ENCODE assay signal across 8 cellular contexts in the genomic region with DNA sequence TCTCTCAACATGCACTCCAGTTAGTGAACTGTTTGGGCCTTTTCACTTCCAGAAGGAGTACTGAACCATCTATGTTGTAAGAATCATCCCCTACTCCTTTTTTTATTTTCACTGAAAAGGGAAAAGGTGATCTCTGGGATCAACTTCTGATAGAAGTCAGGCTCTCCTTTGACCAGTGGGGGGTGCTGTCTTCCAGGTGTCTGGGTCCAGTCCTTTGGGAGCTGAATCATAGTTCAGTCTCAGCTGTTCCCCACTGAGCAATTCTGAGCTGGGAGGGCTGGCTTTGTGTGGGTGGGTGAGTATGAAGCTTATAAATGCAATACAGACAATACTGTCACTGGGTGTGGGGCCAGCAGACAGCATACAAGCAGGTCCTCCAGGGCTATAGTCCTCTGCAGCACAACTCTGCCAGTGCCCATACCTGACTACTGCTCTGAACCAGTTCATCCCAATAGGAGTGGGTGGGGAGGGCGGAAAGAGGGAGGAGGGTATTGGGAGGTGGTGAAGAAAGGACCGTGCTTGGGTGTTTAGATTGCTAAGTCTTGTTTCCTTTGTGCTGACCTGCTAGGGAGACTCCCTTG. TPM values are rescaled to one million over a fixed set of nuclear protein-coding genes. Genes with fewer than 3 reads are reported as not detected.
DNase-seq lines count a peak whose midpoint lies in the region; ATAC-seq and TF ChIP-seq lines count a peak whose summit lies in the region.

No MANE protein-coding gene starts in this region.

- DNase-seq in CD14-positive monocyte (ENCODE audit: low spot score), result no peak
- no peak for DNase-seq in HCT116 (ENCODE audit: low read depth, low spot score)
- DNase-seq in RPMI8226, result peak; percentile 13
- peak; percentile 89 for DNase-seq in iPS-NIHi7 (ENCODE audit: extremely low spot score)
- DNase-seq in stimulated activated CD4-positive, alpha-beta T cell treated with anti-CD3 and anti-CD28 coated beads, Interleukin-4, amount 100 ng/mL, for 24 hours, result peak; percentile 85

- H3K27me3 Mint-ChIP-seq in CD14-positive monocyte (ENCODE audit: low read depth in 3 of 3), result peaks cover 4 to 13% (median 10%) of the 10 kb centered on the region in 3 donors

- H3K4me1 ChIP-seq in HCT116 (ENCODE audit: control insufficient read depth in 1 of 2, insufficient read depth in 2 of 2, low read length in 2 of 2), result peaks cover 18 to 35% of the 10 kb centered on the region in 2 experiments

- RAD21 ChIA-PET in HCT116 (lab: Charles Lee; ENCODE audit: low non-redundant PET in 1 of 2, low total read pairs in 2 of 2, uncharacterized antibody in 2 of 2, unreplicated experiment in 2 of 2), result interaction anchor here in 1 of 2 experiments (0.6 kb wide), 1 partner anchor 55 kb away, joined by 3 read pairs; no protein-coding TSS in a partner anchor

- ATAC-seq in HCT116 (peak; percentile 59), GM21576 (IDR thresholded peaks at IDR 0.05; ENCODE audit: unreplicated experiment) (no peak), GM21390 (IDR thresholded peaks at IDR 0.05; ENCODE audit: unreplicated experiment) (no peak)

- POLR2A ChIA-PET in HCT116 (lab: Charles Lee), result no interaction called here

- H3K36me3 ChIP-seq in HCT116 (ENCODE audit: control insufficient read depth in 1 of 2, insufficient read depth in 2 of 2, low read length in 2 of 2), result no peaks in the 10 kb centered on the region

- peak overlapping the region; percentile 38 for H3K4me2 ChIP-seq in HCT116 (ENCODE audit: low read length)

- CTCF ChIA-PET in HCT116 (lab: Charles Lee), result interaction anchor here (0.6 to 1.8 kb wide), 12 partner anchors 10 to 345 kb away, joined by 3 to 22 read pairs (median 3); a partner anchor contains a TSS

- no peaks in the 10 kb centered on the region for H3K27me3 ChIP-seq in HCT116 (ENCODE audit: insufficient read depth, low read length)

- H3K9me2 ChIP-seq in HCT116 (ENCODE audit: insufficient read depth), result no peaks in the 10 kb centered on the region

- TF ChIP-seq RAD21 in HCT116 (IDR thresholded peaks at IDR 0.05; ENCODE audit: low read depth), result peak; percentile 81

- no peak overlapping the region for H2AFZ ChIP-seq in HCT116 (ENCODE audit: low read depth, low read length, poor library complexity, severe bottlenecking)

- H3K4me1 Mint-ChIP-seq in CD14-positive monocyte, result peaks cover 15% of the 10 kb centered on the region

- H3K36me3 Mint-ChIP-seq in CD14-positive monocyte, result no peaks in the 10 kb centered on the region

- H3K9me3 Mint-ChIP-seq in CD14-positive monocyte, result no peaks in the 10 kb centered on the region

- no peaks in the 10 kb centered on the region for H4K20me1 ChIP-seq in HCT116 (ENCODE audit: insufficient read depth)

- TF ChIP-seq CTCF in CD14-positive monocyte (IDR thresholded peaks at IDR 0.05), result peak; percentile 37
- peak; percentile 71 to 91 (median 89); a peak in 5 of 6 replicates for TF ChIP-seq CTCF in HCT116 (IDR thresholded peaks at IDR 0.05 in 2 of 3, conservative IDR thresholded peaks at IDR 0.05 in 1 of 3; ENCODE audit: borderline replicate concordance in 1 of 3, insufficient read depth in 1 of 3, low read depth in 2 of 3, low read length in 2 of 3)

- H3K27ac ChIP-seq in HCT116 (ENCODE audit: low read depth, low read length) (no peak overlapping the region), angular gyrus (ENCODE audit: low read depth, low read length) (peak overlapping the region; percentile 63)

- intact Hi-C loops in CD14-positive monocyte (cut with micrococcal nuclease), result no loop called here
- intact Hi-C loops in HCT116 (cut with micrococcal nuclease), result loop anchor here (2.0 to 10.0 kb wide), 3 partner anchors 62 to 334 kb away; a partner anchor contains a TSS

- no peaks in the 10 kb centered on the region for H3K79me2 ChIP-seq in HCT116 (ENCODE audit: insufficient read depth, low read length)

- H3K9ac ChIP-seq in HCT116 (ENCODE audit: low read length), result no peak overlapping the region

- no TSS peak for BruUV-seq in HCT116 (replicated peaks; lab: Mats Ljungman, UMichigan)

- peak overlapping the region in 1 of 2 donors; percentile 48 for H3K4me3 Mint-ChIP-seq in CD14-positive monocyte

- H3K4me3 ChIP-seq in HCT116 (replicated peaks in 1 of 2; ENCODE audit: low read depth in 1 of 2, low read length in 2 of 2), result no peak overlapping the region

- H3K9me3 ChIP-seq in HCT116 (ENCODE audit: control insufficient read depth in 1 of 2, insufficient read depth in 1 of 2, low read depth in 1 of 2, low read length in 2 of 2), result no peaks in the 10 kb centered on the region

- H3K27ac Mint-ChIP-seq in CD14-positive monocyte, result no peak overlapping the region

- TF ChIP-seq POLR2A in HCT116 (IDR thresholded peaks at IDR 0.05; ENCODE audit: borderline replicate concordance, extremely low read depth, insufficient read depth, insufficient read length), result no peak

TF ChIP-seq in HCT116, 20 proteins besides CTCF, POLR2A, EP300 and RAD21:
- TF ChIP-seq EGR1 (IDR thresholded peaks at IDR 0.05; ENCODE audit: low read depth), result peak; percentile 36; the same call in 1 of the 2 replicates
- TF ChIP-seq FOSL1 (IDR thresholded peaks at IDR 0.05; ENCODE audit: low read depth), result no peak

RNA-seq across cellular contexts. Expression of a gene that starts 12.5 kb away (rescaled TPM):
- 100 to 1,000 TPM in 1 of 2 donors, 10 to 100 TPM in 1; 99.1 to 107 TPM for polyA plus RNA-seq in CD14-positive monocyte
- 206 TPM for total RNA-seq in HCT116 (2021; ENCODE audit: unreplicated experiment)
- polyA plus RNA-seq in HCT116 (2012), result 270 and 310 TPM in 2 replicates

RNA-seq across cellular contexts. Expression of a gene that starts 48.1 kb away (rescaled TPM):
- polyA plus RNA-seq in CD14-positive monocyte, result under 1 TPM; 0.03 to 0.04 TPM
- total RNA-seq in HCT116 (2021; ENCODE audit: unreplicated experiment), result 17.1 TPM
- 12.6 and 14.1 TPM in 2 replicates for polyA plus RNA-seq in HCT116 (2012)

Comparison
In these comparisons a context has a peak if more than half of its experiments do, and no peak if none do; other contexts are left out.
1. DNase-seq: peak in RPMI8226 (single experiment), iPS-NIHi7 (single experiment) and stimulated activated CD4-positive, alpha-beta T cell treated with anti-CD3 and anti-CD28 coated beads, Interleukin-4, amount 100 ng/mL, for 24 hours (single experiment); none in CD14-positive monocyte (single experiment) and HCT116 (single experiment).